Comparison of ENCODE assay signal across 8 cellular contexts in genomic region chr5:151093476-151093889, GRCh38. TPM values are rescaled to one million over a fixed set of nuclear protein-coding genes. Genes with fewer than 3 reads are reported as not detected.
DNase-seq lines count a peak whose midpoint lies in the region; ATAC-seq and TF ChIP-seq lines count a peak whose summit lies in the region.

No MANE protein-coding gene starts in this region.

- H3K4me3 Mint-ChIP-seq in HFFc6, result peak overlapping the region; percentile 56

- ATAC-seq in HG03135 (IDR thresholded peaks at IDR 0.05; ENCODE audit: unreplicated experiment) (no peak), GM21367 (IDR thresholded peaks at IDR 0.05; ENCODE audit: unreplicated experiment) (no peak)

- H3K4me3 ChIP-seq in epithelial cell of esophagus (ENCODE audit: low read length), result no peak overlapping the region

- H3K27ac Mint-ChIP-seq in HFFc6, result peak overlapping the region; percentile 94

- peaks cover 67% of the 10 kb centered on the region for H3K4me1 Mint-ChIP-seq in HFFc6 (ENCODE audit: low read depth)

- H3K9me3 Mint-ChIP-seq in HFFc6, result no peaks in the 10 kb centered on the region

- TF ChIP-seq CTCF in HFFc6 (IDR thresholded peaks at IDR 0.05) (peak; percentile 57; the same call in 1 of the 2 replicates), epithelial cell of esophagus (IDR thresholded peaks at IDR 0.05; ENCODE audit: insufficient read depth, low read depth, low read length, missing control alignments) (no peak)

- in situ Hi-C loops in Caki2 (cut with HindIII; ENCODE audit: low pct_unique_long_range_greater_than_20kb, low sequenced_read_pairs), result no loop called here

- DNase-seq in Caki2 (ENCODE audit: low read depth) (peak; percentile 36), HFFc6 (peak; percentile 97), RKO (ENCODE audit: low spot score) (peak; percentile 37), epithelial cell of esophagus (ENCODE audit: low read depth) (peak; percentile 91), pons (ENCODE audit: low spot score) (peak; percentile 41), mucosa of gallbladder (ENCODE audit: low spot score) (no peak)

- H3K36me3 Mint-ChIP-seq in HFFc6 (ENCODE audit: low read depth), result peaks cover 13% of the 10 kb centered on the region

- H3K27me3 Mint-ChIP-seq in HFFc6 (ENCODE audit: insufficient read depth), result peaks cover 12% of the 10 kb centered on the region

RNA-seq across cellular contexts. Expression of gene TNIP1, which starts 12.6 kb away (rescaled TPM):
- total RNA-seq in Caki2 (2014; rRNA removed; shearing (Covaris generic); ENCODE audit: low replicate concordance), result 160 and 176 TPM in 2 replicates
- total RNA-seq in HFFc6 (2021; fragmentation: NEBNext Ultra II Directional; extraction: Animal tissue kit (Norgen Biotek cat#: 25700)), result 100 to 1,000 TPM in 1 of 6 experiments, 10 to 100 TPM in 5; 81.5 to 105 (median 89.5) TPM
- 124 TPM for total RNA-seq in mucosa of gallbladder
